ENCODE assay signal across 1 cellular context in genomic region chr2:27808984-27809383, GRCh38.
TF ChIP-seq lines count a peak whose summit lies in the region.

No MANE protein-coding gene starts in this region.

TF ChIP-seq in IMR-90, 13 proteins besides CTCF, POLR2A, EP300 and RAD21:
- TF ChIP-seq CEBPB (IDR thresholded peaks at IDR 0.05; ENCODE audit: low read depth, low read length), result no peak
